In genomic region chr6:18514180-18514579, GRCh38 we compare ENCODE assay signal across 5 cellular contexts.
"Had no signal": no experiment of that assay in that cellular context is flagged by ENCODE, and none has a peak within 500 bp of the region (broad histone marks: within the 10 kb centered on the region; RNA-seq: fewer than 3 reads in every experiment).

No MANE protein-coding gene starts in this region.

- H3K4me3 Mint-ChIP-seq: H9 had no signal

- ATAC-seq: K562 had no signal

- H3K9me3 Mint-ChIP-seq: H9 had no signal

- DNase-seq: GOT3, H9, HCEC 1CT, IMR-90 had no signal

- H3K4me3 ChIP-seq: K562 had no signal

- H3K27ac Mint-ChIP-seq: H9 had no signal
